Comparison of ENCODE assay signal across 1 cellular context in genomic region chr15:93321881-93322282, GRCh38.
TF ChIP-seq lines count a peak whose summit lies in the region.

No MANE protein-coding gene starts in this region.

TF ChIP-seq in HCT116, 20 proteins besides CTCF, POLR2A, EP300 and RAD21:
- TF ChIP-seq ZBTB33 (IDR thresholded peaks at IDR 0.05; ENCODE audit: extremely low read depth, insufficient replicate concordance, low read length) (no peak), CEBPB (IDR thresholded peaks at IDR 0.05; ENCODE audit: low read depth) (no peak), MAX (IDR thresholded peaks at IDR 0.05) (no peak), REST (IDR thresholded peaks at IDR 0.05; ENCODE audit: low read depth) (no peak), ZNF274 (IDR thresholded peaks at IDR 0.05; ENCODE audit: low read depth, low read length) (no peak), SP1 (IDR thresholded peaks at IDR 0.05; ENCODE audit: low read depth) (no peak), ATF3 (IDR thresholded peaks at IDR 0.05) (no peak), ELF1 (IDR thresholded peaks at IDR 0.05; ENCODE audit: borderline replicate concordance, low read depth) (no peak), TCF7L2 (IDR thresholded peaks at IDR 0.05; ENCODE audit: borderline replicate concordance, extremely low read depth, insufficient read depth, insufficient read length) (no peak), POLR2AphosphoS5 (IDR thresholded peaks at IDR 0.05; ENCODE audit: low read depth, low read length) (no peak), EZH2 (IDR thresholded peaks at IDR 0.05) (no peak), SRF (IDR thresholded peaks at IDR 0.05; ENCODE audit: low read depth) (no peak)
